In the genomic region with DNA sequence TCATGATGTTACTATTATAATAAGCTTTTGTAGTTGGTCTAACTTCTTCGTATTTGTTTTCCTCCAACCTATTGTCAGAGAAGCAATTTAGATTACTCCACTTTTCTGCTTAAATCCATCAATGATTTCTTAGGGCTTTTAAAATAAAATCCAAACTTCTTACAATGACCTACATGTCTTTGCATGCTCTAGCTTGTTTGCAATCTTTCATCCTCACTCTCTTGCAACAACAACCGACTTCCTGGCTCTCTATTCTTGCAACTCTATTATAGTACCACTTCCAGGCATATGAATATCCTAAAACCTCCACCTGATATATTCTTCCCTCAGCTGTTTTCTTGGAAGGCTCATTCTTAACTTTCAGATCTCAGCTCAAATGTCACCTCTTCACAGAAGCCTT, we compare ENCODE assay signal across 26 cellular contexts.
"Had no signal": no experiment of that assay in that cellular context is flagged by ENCODE, and none has a peak within 500 bp of the region (broad histone marks: within the 10 kb centered on the region; RNA-seq: fewer than 3 reads in every experiment).

No MANE protein-coding gene starts in this region.

- H3K4me2 ChIP-seq: hepatocyte had no signal

- H3K9me3 ChIP-seq: heart right ventricle, lower lobe of right lung, ovary, prostate gland, right lobe of liver, stomach, testis, thyroid gland, transverse colon, upper lobe of left lung, vagina had no signal

- H3K4me3 ChIP-seq: heart right ventricle, hepatocyte, left lung, lower lobe of right lung, ovary, prostate gland, right lobe of liver, stomach, testis, thyroid gland, transverse colon, upper lobe of left lung, vagina had no signal

- DNase-seq: heart right ventricle; islet precursor cell; kidney glomerular epithelial cell; left colon; left lung; lower lobe of right lung; mesendoderm; naive B cell; natural killer cell; nephron progenitor cell; ovary; right lobe of liver; stimulated activated CD4-positive, alpha-beta T cell treated with anti-CD3 and anti-CD28 coated beads, Interleukin-12 subunit alpha, Interleukin-12 subunit beta, amount 100 ng/mL, for 4 hours; stimulated activated CD4-positive, alpha-beta T cell treated with anti-CD3 and anti-CD28 coated beads, Interleukin-15, amount 100 ng/mL, for 24 hours; stimulated activated CD4-positive, alpha-beta T cell treated with anti-CD3 and anti-CD28 coated beads, Interleukin-2, amount 100 ng/mL, for 24 hours; stimulated activated CD4-positive, alpha-beta T cell treated with anti-CD3 and anti-CD28 coated beads, Interleukin-4, amount 100 ng/mL, for 1 hour; stimulated activated naive B cell treated with anti-CD40 and anti-IgM and Interleukin-4, amounts not matched to agents 10 μg/mL and 1 μg/mL and 100 μg/mL, for 72 hours; stimulated activated naive CD8-positive, alpha-beta T cell treated with anti-CD3 and anti-CD28 coated beads, Interleukin-15, Interleukin-2, amounts not matched to agents 100 U/mL and 50 U/mL, for 24 hours; stomach; testis; thyroid gland; transverse colon; upper lobe of left lung had no signal

- H3K27ac ChIP-seq: heart right ventricle, hepatocyte, left lung, lower lobe of right lung, ovary, prostate gland, right lobe of liver, stomach, testis, thyroid gland, transverse colon, upper lobe of left lung, vagina had no signal

- H3K27me3 ChIP-seq: heart right ventricle, hepatocyte, left lung, ovary, right lobe of liver, stomach, testis, thyroid gland, transverse colon, upper lobe of left lung, vagina had no signal

- H3K36me3 ChIP-seq: heart right ventricle, left lung, lower lobe of right lung, ovary, prostate gland, right lobe of liver, stomach, thyroid gland, transverse colon, upper lobe of left lung, vagina had no signal

- ATAC-seq: heart right ventricle; left colon; left lung; lower lobe of right lung; natural killer cell; right lobe of liver; stimulated activated naive B cell treated with anti-CD40 and anti-IgM and Interleukin-4, amounts not matched to agents 10 μg/mL and 1 μg/mL and 100 μg/mL, for 72 hours; stimulated activated naive CD8-positive, alpha-beta T cell treated with anti-CD3 and anti-CD28 coated beads, Interleukin-15, Interleukin-2, amounts not matched to agents 100 U/mL and 50 U/mL, for 24 hours had no signal

- H2AFZ ChIP-seq: hepatocyte had no signal

- H3K79me2 ChIP-seq: hepatocyte had no signal

- H3K4me1 ChIP-seq: heart right ventricle, left lung, lower lobe of right lung, prostate gland, right lobe of liver, stomach, testis, thyroid gland, transverse colon, upper lobe of left lung, vagina had no signal
